ENCODE assay signal across 19 cellular contexts in genomic region chr10:130741901-130742625, GRCh38.
"Had no signal": no experiment of that assay in that cellular context is flagged by ENCODE, and none has a peak within 500 bp of the region (broad histone marks: within the 10 kb centered on the region; RNA-seq: fewer than 3 reads in every experiment).

No MANE protein-coding gene starts in this region.

- H3K9me3 Mint-ChIP-seq: mesothelial cell of epicardium; natural killer cell treated with Interleukin-12 subunit alpha and Interleukin-12 subunit beta and Interleukin-15 and Interleukin-18, amount 100 ng/mL, for 72 hours; stimulated activated memory B cell treated with anti-CD40 and anti-IgM and Interleukin-4, amounts not matched to agents 10 μg/mL and 1 μg/mL and 100 μg/mL, for 72 hours had no signal

- H2AFZ ChIP-seq: parathyroid adenoma had no signal

- H3K4me1 Mint-ChIP-seq: mesothelial cell of epicardium; stimulated activated memory B cell treated with anti-CD40 and anti-IgM and Interleukin-4, amounts not matched to agents 10 μg/mL and 1 μg/mL and 100 μg/mL, for 72 hours had no signal

- ATAC-seq: natural killer cell treated with Interleukin-12 subunit alpha and Interleukin-12 subunit beta and Interleukin-15 and Interleukin-18, amount 100 ng/mL, for 72 hours; psoas muscle; stimulated activated memory B cell treated with anti-CD40 and anti-IgM and Interleukin-4, amounts not matched to agents 10 μg/mL and 1 μg/mL and 100 μg/mL, for 72 hours had no signal

- H3K27ac Mint-ChIP-seq: mesothelial cell of epicardium; natural killer cell treated with Interleukin-12 subunit alpha and Interleukin-12 subunit beta and Interleukin-15 and Interleukin-18, amount 100 ng/mL, for 72 hours; stimulated activated memory B cell treated with anti-CD40 and anti-IgM and Interleukin-4, amounts not matched to agents 10 μg/mL and 1 μg/mL and 100 μg/mL, for 72 hours had no signal

- H3K4me1 ChIP-seq: parathyroid adenoma, psoas muscle, thyroid gland, upper lobe of left lung, vagina had no signal

- H3K4me2 ChIP-seq: smooth muscle cell had no signal

- H3K27me3 Mint-ChIP-seq: natural killer cell treated with Interleukin-12 subunit alpha and Interleukin-12 subunit beta and Interleukin-15 and Interleukin-18, amount 100 ng/mL, for 72 hours; stimulated activated memory B cell treated with anti-CD40 and anti-IgM and Interleukin-4, amounts not matched to agents 10 μg/mL and 1 μg/mL and 100 μg/mL, for 72 hours had no signal

- H3K79me2 ChIP-seq: parathyroid adenoma had no signal

- H3K36me3 Mint-ChIP-seq: mesothelial cell of epicardium; natural killer cell treated with Interleukin-12 subunit alpha and Interleukin-12 subunit beta and Interleukin-15 and Interleukin-18, amount 100 ng/mL, for 72 hours; stimulated activated memory B cell treated with anti-CD40 and anti-IgM and Interleukin-4, amounts not matched to agents 10 μg/mL and 1 μg/mL and 100 μg/mL, for 72 hours had no signal

- H3K4me3 Mint-ChIP-seq: mesothelial cell of epicardium; natural killer cell treated with Interleukin-12 subunit alpha and Interleukin-12 subunit beta and Interleukin-15 and Interleukin-18, amount 100 ng/mL, for 72 hours; stimulated activated memory B cell treated with anti-CD40 and anti-IgM and Interleukin-4, amounts not matched to agents 10 μg/mL and 1 μg/mL and 100 μg/mL, for 72 hours had no signal

- DNase-seq: cerebellar nuclear complex; dermis blood vessel endothelial cell; foreskin melanocyte; hippocampal formation; kidney glomerular epithelial cell; psoas muscle; stimulated activated CD4-positive, alpha-beta T cell treated with anti-CD3 and anti-CD28 coated beads, Interleukin-4, amount 100 ng/mL, for 1 hour; stimulated activated CD8-positive, alpha-beta memory T cell treated with anti-CD3 and anti-CD28 coated beads, Interleukin-4, amount 100 ng/mL, for 48 hours; thyroid gland had no signal

- FAIRE-seq: colon, endothelial cell of umbilical vein had no signal

- H3K9ac ChIP-seq: parathyroid adenoma had no signal

- H3K36me3 ChIP-seq: cardiac muscle cell, thyroid gland, upper lobe of left lung, vagina had no signal

- H3K4me3 ChIP-seq: cardiac muscle cell, psoas muscle, smooth muscle cell, thyroid gland, upper lobe of left lung, vagina had no signal

- H3K27ac ChIP-seq: cardiac muscle cell, parathyroid adenoma, psoas muscle, thyroid gland, upper lobe of left lung, vagina had no signal

- H3K27me3 ChIP-seq: cardiac muscle cell, thyroid gland, upper lobe of left lung, vagina had no signal

- H3K9me3 ChIP-seq: psoas muscle, thyroid gland, upper lobe of left lung, vagina had no signal
